Comparison of ENCODE assay signal across 1 cellular context in the genomic region with DNA sequence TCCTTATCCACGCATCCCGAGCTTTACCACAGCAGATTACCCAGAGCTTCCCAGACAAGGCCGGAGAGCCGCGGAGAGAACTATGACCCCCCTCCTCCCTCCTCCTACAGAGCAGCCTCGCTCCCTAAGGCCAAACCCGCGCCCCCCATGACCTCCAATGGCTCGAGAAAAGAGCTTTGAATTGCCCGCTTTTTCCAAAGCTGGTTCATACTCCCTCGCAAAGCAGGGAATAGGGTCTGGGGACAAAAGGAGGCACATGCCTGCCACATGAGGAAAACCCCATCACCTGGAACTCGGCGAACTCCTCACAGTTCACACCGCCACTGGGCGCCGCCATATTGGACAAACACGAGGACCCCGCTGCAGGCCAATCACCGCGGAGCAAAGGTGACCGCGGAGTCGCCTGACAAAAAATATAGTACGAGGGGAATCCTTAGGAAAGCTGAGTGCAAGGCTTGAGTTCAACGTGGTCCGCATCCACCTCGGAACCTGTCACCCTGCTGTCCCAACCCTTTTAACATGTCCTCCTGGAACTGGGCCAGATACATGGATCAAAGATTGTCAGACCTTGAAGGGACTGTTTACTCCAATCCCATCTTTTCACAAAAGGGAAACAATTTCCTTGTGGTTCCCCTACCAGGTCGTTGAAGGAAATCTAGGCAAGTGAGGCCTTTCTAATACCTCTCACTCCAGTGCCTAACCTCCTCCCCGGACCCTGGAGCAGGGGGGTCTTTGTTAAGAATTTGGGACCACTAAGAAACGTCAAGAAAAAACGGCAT.
TF ChIP-seq lines count a peak whose summit lies in the region.

A gene (minus strand): TSS at position 344 of the 779 bp plus-strand sequence. CDS start 7 bp downstream, at position 337.

TF ChIP-seq in liver, 16 proteins besides CTCF, POLR2A, EP300 and RAD21 (continued from another document):
- TF ChIP-seq, protein P1, sequence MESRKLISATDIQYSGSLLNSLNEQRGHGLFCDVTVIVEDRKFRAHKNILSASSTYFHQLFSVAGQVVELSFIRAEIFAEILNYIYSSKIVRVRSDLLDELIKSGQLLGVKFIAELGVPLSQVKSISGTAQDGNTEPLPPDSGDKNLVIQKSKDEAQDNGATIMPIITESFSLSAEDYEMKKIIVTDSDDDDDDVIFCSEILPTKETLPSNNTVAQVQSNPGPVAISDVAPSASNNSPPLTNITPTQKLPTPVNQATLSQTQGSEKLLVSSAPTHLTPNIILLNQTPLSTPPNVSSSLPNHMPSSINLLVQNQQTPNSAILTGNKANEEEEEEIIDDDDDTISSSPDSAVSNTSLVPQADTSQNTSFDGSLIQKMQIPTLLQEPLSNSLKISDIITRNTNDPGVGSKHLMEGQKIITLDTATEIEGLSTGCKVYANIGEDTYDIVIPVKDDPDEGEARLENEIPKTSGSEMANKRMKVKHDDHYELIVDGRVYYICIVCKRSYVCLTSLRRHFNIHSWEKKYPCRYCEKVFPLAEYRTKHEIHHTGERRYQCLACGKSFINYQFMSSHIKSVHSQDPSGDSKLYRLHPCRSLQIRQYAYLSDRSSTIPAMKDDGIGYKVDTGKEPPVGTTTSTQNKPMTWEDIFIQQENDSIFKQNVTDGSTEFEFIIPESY (IDR thresholded peaks at IDR 0.05) = no peak
- TF ChIP-seq, protein P2, sequence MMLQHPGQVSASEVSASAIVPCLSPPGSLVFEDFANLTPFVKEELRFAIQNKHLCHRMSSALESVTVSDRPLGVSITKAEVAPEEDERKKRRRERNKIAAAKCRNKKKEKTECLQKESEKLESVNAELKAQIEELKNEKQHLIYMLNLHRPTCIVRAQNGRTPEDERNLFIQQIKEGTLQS (IDR thresholded peaks at IDR 0.05) = peak; percentile 64
- TF ChIP-seq YY1 (IDR thresholded peaks at IDR 0.05) = peak; percentile 99
